Comparison of ENCODE assay signal across 1 cellular context in genomic region chr1:45521413-45522323, GRCh38.
A peak's percentile ranks its signal among the peaks of the same experiment; 100 is the strongest.
TF ChIP-seq lines count a peak whose summit lies in the region.

Gene PRDX1 (minus strand): TSS chr1:45521884. CDS start chr1:45519043, 2,841 bp downstream.

TF ChIP-seq in K562, 482 proteins besides CTCF, POLR2A, EP300 and RAD21 (continued from another document and continues in another):
- TF ChIP-seq CTCFL (IDR thresholded peaks at IDR 0.05; ENCODE audit: borderline replicate concordance, insufficient read depth, low read depth, low read length, poor library complexity, severe bottlenecking) (peak; percentile 78), ETV5 (CRISPR knock-in tag; IDR thresholded peaks at IDR 0.05; ENCODE audit: low read depth) (peak; percentile 90), ZNF695 (CRISPR knock-in tag; IDR thresholded peaks at IDR 0.05) (no peak), SMAD1 (IDR thresholded peaks at IDR 0.05; ENCODE audit: low read depth, low read length, partially characterized antibody) (peak; percentile 98), MEF2A (IDR thresholded peaks at IDR 0.05; ENCODE audit: control insufficient read depth, low read depth, low read length) (peak; percentile 24), PTTG1 (tag; IDR thresholded peaks at IDR 0.05; ENCODE audit: low read depth) (no peak), PURB (CRISPR knock-in tag; IDR thresholded peaks at IDR 0.05; ENCODE audit: low read depth) (no peak), ATF2 (CRISPR knock-in tag; IDR thresholded peaks at IDR 0.05) (0 out of 2 replicates have a peak, but pooled peaks have one; percentile 34), ELF1 (tag; IDR thresholded peaks at IDR 0.05) (no peak), ZKSCAN1 (IDR thresholded peaks at IDR 0.05; ENCODE audit: low read depth, low read length) (peak; percentile 64; the same call in 1 of the 2 replicates), NFXL1 (CRISPR knock-in tag; IDR thresholded peaks at IDR 0.05) (no peak), CSDE1 (IDR thresholded peaks at IDR 0.05) (peak in 1 of 2 experiments; percentile 77; a peak in 1 of 4 replicates), ZNF3 (CRISPR knock-in tag; IDR thresholded peaks at IDR 0.05) (no peak), ZNF212 (CRISPR knock-in tag; IDR thresholded peaks at IDR 0.05) (0 out of 2 replicates have a peak, but pooled peaks have one; percentile 17), FOXJ3 (CRISPR knock-in tag; IDR thresholded peaks at IDR 0.05) (no peak; the same call in 1 of the 2 replicates), ZNF184 (CRISPR knock-in tag; IDR thresholded peaks at IDR 0.05) (no peak), DPF2 (IDR thresholded peaks at IDR 0.05) (peak; percentile 72), HMGXB4 (CRISPR knock-in tag; IDR thresholded peaks at IDR 0.05) (peak; percentile 93), MED1 (CRISPR knock-in tag; IDR thresholded peaks at IDR 0.05; ENCODE audit: borderline replicate concordance) (no peak; the same call in 1 of the 2 replicates), RBM25 (IDR thresholded peaks at IDR 0.05; ENCODE audit: low read depth, low read length, severe bottlenecking) (peak; percentile 99), ELK1 (CRISPR knock-in tag; IDR thresholded peaks at IDR 0.05) (no peak), U2AF2 (optimal IDR thresholded peaks at IDR 0.05; ENCODE audit: low read depth, low read length) (no peak), FUS (optimal IDR thresholded peaks at IDR 0.05; ENCODE audit: low read depth, low read length) (peak; percentile 95), ZBTB33 (CRISPR knock-in tag; IDR thresholded peaks at IDR 0.05) (peak; percentile 80), HDAC3 (IDR thresholded peaks at IDR 0.05; ENCODE audit: borderline replicate concordance, partially characterized antibody) (peak; percentile 96), HMGN3 (IDR thresholded peaks at IDR 0.05; ENCODE audit: borderline replicate concordance, extremely low read depth, insufficient read length, low read depth, low read length) (peak; percentile 99), USF2 (CRISPR knock-in tag; IDR thresholded peaks at IDR 0.05) (no peak), SMARCB1 (IDR thresholded peaks at IDR 0.05; ENCODE audit: insufficient read length, low read depth) (no peak), ZBTB2 (IDR thresholded peaks at IDR 0.05) (no peak; the same call in 1 of the 2 replicates), TAF7 (tag; IDR thresholded peaks at IDR 0.05) (peak; percentile 98), CXXC5 (CRISPR knock-in tag; IDR thresholded peaks at IDR 0.05) (peak; percentile 96), BMI1 (IDR thresholded peaks at IDR 0.05; ENCODE audit: low read length) (peak; percentile 46; the same call in 1 of the 2 replicates), FOSL1 (tag; conservative IDR thresholded peaks at IDR 0.05) (peak; percentile 44), TFAP4 (CRISPR knock-in tag; IDR thresholded peaks at IDR 0.05; ENCODE audit: borderline replicate concordance) (peak; percentile 91), NR2F6 (CRISPR knock-in tag; IDR thresholded peaks at IDR 0.05) (no peak), NCOA2 (IDR thresholded peaks at IDR 0.05; ENCODE audit: partially characterized antibody in 2 of 2) (no peak), PTBP1 (IDR thresholded peaks at IDR 0.05; ENCODE audit: low read depth, low read length) (peak; percentile 32), DACH1 (IDR thresholded peaks at IDR 0.05; ENCODE audit: partially characterized antibody) (no peak), STAT6 (CRISPR knock-in tag; IDR thresholded peaks at IDR 0.05) (peak; percentile 73; the same call in 1 of the 2 replicates), MCM2 (IDR thresholded peaks at IDR 0.05; ENCODE audit: low read depth) (no peak), ZNF41 (CRISPR knock-in tag; conservative IDR thresholded peaks at IDR 0.05) (no peak), ZNF232 (CRISPR knock-in tag; IDR thresholded peaks at IDR 0.05) (0 out of 2 replicates have a peak, but pooled peaks have one; percentile 77), ETS1 (conservative IDR thresholded peaks at IDR 0.05; ENCODE audit: control insufficient read depth, low read depth, low read length) (peak; percentile 91; the same call in 1 of the 2 replicates), HDAC2 (IDR thresholded peaks at IDR 0.05) (peak; percentile 68; the same call in 1 of the 2 replicates)
